ENCODE assay signal across 15 cellular contexts in the genomic region with DNA sequence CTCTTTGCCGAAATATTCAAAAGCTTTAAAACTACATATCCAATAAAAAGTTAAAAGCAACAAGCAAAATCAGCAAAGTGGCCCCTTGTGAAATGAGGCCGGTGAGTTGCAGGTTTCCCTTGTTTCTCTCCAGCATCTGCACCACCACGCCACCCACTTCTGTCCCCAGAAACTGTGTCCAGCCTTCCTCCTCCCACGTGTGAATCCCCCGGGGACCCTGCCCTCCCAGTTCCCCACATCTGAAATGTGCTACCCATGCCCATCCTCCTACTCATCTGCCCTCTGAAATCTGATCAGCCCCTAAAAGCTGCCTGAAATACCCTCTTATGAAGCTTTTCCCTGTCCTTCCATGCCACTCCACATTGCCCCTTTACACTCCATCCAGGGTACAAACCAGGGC.
"Had no signal": no experiment of that assay in that cellular context is flagged by ENCODE, and none has a peak within 500 bp of the region (broad histone marks: within the 10 kb centered on the region; RNA-seq: fewer than 3 reads in every experiment).

No MANE protein-coding gene starts in this region.

- H3K9me3 ChIP-seq: esophagus squamous epithelium, mucosa of descending colon, right lobe of liver had no signal

- H3K4me3 ChIP-seq: cardiac muscle cell, esophagus squamous epithelium, mucosa of descending colon, right lobe of liver had no signal

- H3K9me3 Mint-ChIP-seq: activated naive CD4-positive, alpha-beta T cell treated with anti-CD3 and anti-CD28 coated beads for 36 hours; natural killer cell had no signal

- H3K36me3 ChIP-seq: cardiac muscle cell, right lobe of liver had no signal

- DNase-seq: activated CD4-positive, alpha-beta T cell treated with anti-CD3 and anti-CD28 coated beads for 48 hours; activated naive CD4-positive, alpha-beta T cell treated with anti-CD3 and anti-CD28 coated beads for 36 hours; esophagus squamous epithelium; left colon; mammary epithelial cell; natural killer cell; occipital lobe; right lobe of liver; stimulated activated CD4-positive, alpha-beta T cell treated with anti-CD3 and anti-CD28 coated beads, Interleukin-1b, Interleukin-23, amount 100 ng/mL, for 48 hours; stimulated activated naive CD8-positive, alpha-beta T cell treated with anti-CD3 and anti-CD28 coated beads, Interleukin-15, Interleukin-2, amounts not matched to agents 100 U/mL and 50 U/mL, for 24 hours; T-helper 9 cell; WERI-Rb-1 had no signal

- H3K4me3 Mint-ChIP-seq: activated naive CD4-positive, alpha-beta T cell treated with anti-CD3 and anti-CD28 coated beads for 36 hours; natural killer cell had no signal

- ATAC-seq: left colon; mucosa of descending colon; natural killer cell; right lobe of liver; stimulated activated naive CD8-positive, alpha-beta T cell treated with anti-CD3 and anti-CD28 coated beads, Interleukin-15, Interleukin-2, amounts not matched to agents 100 U/mL and 50 U/mL, for 24 hours had no signal

- H3K27ac Mint-ChIP-seq: activated naive CD4-positive, alpha-beta T cell treated with anti-CD3 and anti-CD28 coated beads for 36 hours; natural killer cell; progenitor cell of endocrine pancreas had no signal

- H3K36me3 Mint-ChIP-seq: natural killer cell had no signal

- H3K27ac ChIP-seq: cardiac muscle cell, esophagus squamous epithelium, right lobe of liver, WERI-Rb-1 had no signal
